Comparison of ENCODE assay signal across 1 cellular context in the genomic region with DNA sequence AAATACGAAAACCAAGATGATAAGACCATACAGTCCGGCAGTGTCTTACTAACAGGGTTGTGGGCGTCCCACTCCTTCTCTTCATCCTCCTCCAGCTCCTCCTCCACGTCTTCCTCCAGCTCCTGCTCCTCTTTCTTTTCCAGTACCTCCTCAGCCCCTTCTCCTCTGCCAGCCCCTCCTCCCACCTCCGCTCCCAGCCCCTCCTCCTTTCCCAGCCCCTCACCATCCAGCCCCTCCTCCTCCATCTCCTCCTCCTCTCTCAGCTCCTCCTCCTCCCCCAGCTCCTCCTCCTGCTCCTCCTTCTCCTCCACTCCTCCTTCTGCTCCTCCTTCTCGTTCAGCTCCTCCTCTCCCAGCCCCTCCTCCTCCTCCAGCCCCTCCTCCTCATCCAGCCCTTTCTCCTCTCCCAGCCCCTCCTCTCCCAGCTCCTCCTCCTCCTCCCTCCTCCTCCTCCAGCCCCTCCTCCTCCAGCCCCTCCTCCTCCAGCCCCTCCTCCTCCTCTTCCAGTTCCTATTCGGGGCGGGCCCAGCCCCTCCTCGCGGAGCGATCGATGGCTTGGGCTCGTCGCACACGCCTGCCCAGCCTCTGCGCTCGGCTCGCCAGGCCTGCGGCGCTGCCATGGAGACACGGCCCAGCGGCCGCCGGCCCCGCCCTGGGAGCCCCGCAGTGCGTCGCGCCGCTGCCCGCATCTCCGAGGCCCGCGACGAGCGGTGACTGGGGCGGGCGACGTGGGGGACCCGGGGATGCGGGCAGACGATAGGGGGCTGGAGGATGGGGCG.
TF ChIP-seq lines count a peak whose summit lies in the region.

Gene BRD3OS, plus strand, starts transcription at position 654 of the 778 bp plus-strand sequence. CDS start 1,267 bp downstream, outside the sequence.

TF ChIP-seq in HepG2, 621 proteins besides CTCF, POLR2A, EP300 and RAD21 (continued from another document and continues in another):
- TF ChIP-seq DZIP1 (CRISPR knock-in tag; IDR thresholded peaks at IDR 0.05) (no peak), AGO2 (optimal IDR thresholded peaks at IDR 0.05; ENCODE audit: low read depth, low read length) (no peak), ZNF709 (CRISPR knock-in tag; IDR thresholded peaks at IDR 0.05) (no peak), ZKSCAN8 (CRISPR knock-in tag; IDR thresholded peaks at IDR 0.05; ENCODE audit: borderline replicate concordance) (no peak), SALL1 (CRISPR knock-in tag; IDR thresholded peaks at IDR 0.05) (peak; percentile 74), ZNF451 (CRISPR knock-in tag; IDR thresholded peaks at IDR 0.05) (no peak), HOXD1 (CRISPR knock-in tag; IDR thresholded peaks at IDR 0.05) (no peak), CENPT (CRISPR knock-in tag; IDR thresholded peaks at IDR 0.05; ENCODE audit: low read depth) (no peak), PPARG (CRISPR knock-in tag; conservative IDR thresholded peaks at IDR 0.05) (no peak), HMGA1 (CRISPR knock-in tag; conservative IDR thresholded peaks at IDR 0.05) (no peak), ZNF460 (CRISPR knock-in tag; IDR thresholded peaks at IDR 0.05; ENCODE audit: borderline replicate concordance) (no peak), JARID2 (CRISPR knock-in tag; IDR thresholded peaks at IDR 0.05; ENCODE audit: insufficient replicate concordance) (no peak), SP4 (CRISPR knock-in tag; IDR thresholded peaks at IDR 0.05) (peak; percentile 95), ZBTB7A (CRISPR knock-in tag; IDR thresholded peaks at IDR 0.05) (no peak), RBM22 (optimal IDR thresholded peaks at IDR 0.05; ENCODE audit: low read length) (no peak), ZNF335 (CRISPR knock-in tag; IDR thresholded peaks at IDR 0.05) (no peak), ZNF343 (CRISPR knock-in tag; IDR thresholded peaks at IDR 0.05) (no peak), ZNF781 (CRISPR knock-in tag; IDR thresholded peaks at IDR 0.05; ENCODE audit: borderline replicate concordance, not compliant biosample characterization) (no peak), RBFOX2 (IDR thresholded peaks at IDR 0.05; ENCODE audit: low read depth, low read length) (peak; percentile 61), GTF2F1 (IDR thresholded peaks at IDR 0.05; ENCODE audit: low read length) (no peak), GATA4 (IDR thresholded peaks at IDR 0.05; ENCODE audit: borderline replicate concordance, low read depth) (no peak), ZNF382 (CRISPR knock-in tag; IDR thresholded peaks at IDR 0.05; ENCODE audit: borderline replicate concordance) (no peak), RELA (CRISPR knock-in tag; IDR thresholded peaks at IDR 0.05) (no peak), FOXP1 (IDR thresholded peaks at IDR 0.05) (no peak), FOXP1 (CRISPR knock-in tag; IDR thresholded peaks at IDR 0.05) (no peak), HNF4G (IDR thresholded peaks at IDR 0.05; ENCODE audit: borderline replicate concordance, low read depth, low read length) (peak; percentile 15; the same call in 1 of the 2 replicates), HNF4G (CRISPR knock-in tag; IDR thresholded peaks at IDR 0.05; ENCODE audit: borderline replicate concordance, low read depth) (no peak; the same call in 1 of the 2 replicates), USF2 (IDR thresholded peaks at IDR 0.05; ENCODE audit: low read depth, low read length) (no peak), USF2 (CRISPR knock-in tag; IDR thresholded peaks at IDR 0.05; ENCODE audit: borderline replicate concordance) (no peak), HMGXB4 (CRISPR knock-in tag; IDR thresholded peaks at IDR 0.05; ENCODE audit: borderline replicate concordance in 1 of 2, low read depth in 1 of 2) (peak; percentile 32 to 56; a peak in 1 of 4 replicates), KAT2B (IDR thresholded peaks at IDR 0.05; ENCODE audit: borderline replicate concordance, low read depth, low read length) (no peak), MTF1 (CRISPR knock-in tag; IDR thresholded peaks at IDR 0.05) (no peak), BORCS8-MEF2B (CRISPR knock-in tag; IDR thresholded peaks at IDR 0.05) (no peak; the same call in 1 of the 2 replicates), ZNF747 (CRISPR knock-in tag; IDR thresholded peaks at IDR 0.05; ENCODE audit: borderline replicate concordance) (no peak), ZNF510 (CRISPR knock-in tag; IDR thresholded peaks at IDR 0.05; ENCODE audit: low read depth) (no peak), MTERF4 (CRISPR knock-in tag; IDR thresholded peaks at IDR 0.05) (0 out of 2 replicates have a peak, but pooled peaks have one; percentile 24), ZNF407 (CRISPR knock-in tag; IDR thresholded peaks at IDR 0.05; ENCODE audit: not compliant biosample characterization) (peak; percentile 0), CREB1 (IDR thresholded peaks at IDR 0.05) (peak; percentile 17; the same call in 1 of the 2 replicates), CREB1 (CRISPR knock-in tag; IDR thresholded peaks at IDR 0.05) (no peak), ZNF18 (CRISPR knock-in tag; IDR thresholded peaks at IDR 0.05; ENCODE audit: insufficient replicate concordance) (no peak), ZNF225 (CRISPR knock-in tag; IDR thresholded peaks at IDR 0.05) (no peak; the same call in 1 of the 2 replicates)
- TF ChIP-seq, protein P1, sequence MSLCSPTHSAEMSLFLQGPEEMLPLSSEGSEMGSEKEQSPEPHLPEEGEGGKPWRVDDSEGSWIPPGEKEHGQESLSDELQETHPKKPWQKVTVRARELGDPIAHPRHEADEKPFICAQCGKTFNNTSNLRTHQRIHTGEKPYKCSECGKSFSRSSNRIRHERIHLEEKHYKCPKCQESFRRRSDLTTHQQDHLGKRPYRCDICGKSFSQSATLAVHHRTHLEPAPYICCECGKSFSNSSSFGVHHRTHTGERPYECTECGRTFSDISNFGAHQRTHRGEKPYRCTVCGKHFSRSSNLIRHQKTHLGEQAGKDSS (CRISPR knock-in tag; IDR thresholded peaks at IDR 0.05; ENCODE audit: borderline replicate concordance, low read depth) = peak; percentile 61; the same call in 1 of the 2 replicates
